1 cellular context compared by ENCODE assay signal in the genomic region with DNA sequence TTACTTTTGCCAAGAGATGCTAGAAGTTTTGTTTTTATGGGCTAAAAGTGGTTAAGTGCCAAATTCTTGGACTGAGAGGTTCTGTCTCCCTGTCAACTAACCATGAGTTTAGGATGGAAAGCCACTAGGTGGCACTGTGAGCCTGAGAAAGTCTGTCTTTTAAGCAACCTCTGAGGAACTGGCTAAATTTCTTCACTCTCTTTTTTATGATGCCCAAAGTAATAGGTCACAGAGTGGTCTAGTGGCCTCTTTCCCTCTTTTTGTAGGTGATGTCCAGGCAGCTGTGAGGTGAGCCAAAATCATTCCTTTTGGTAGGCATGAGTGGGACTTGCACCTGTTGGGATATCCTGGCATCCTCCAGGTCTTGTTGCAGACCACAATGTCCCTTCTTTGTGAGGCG.
TF ChIP-seq lines count a peak whose summit lies in the region.

No MANE protein-coding gene starts in this region.

TF ChIP-seq in IMR-90, 13 proteins besides CTCF, POLR2A, EP300 and RAD21 (continued from another document):
- peak; percentile 69 for TF ChIP-seq SMC3 (IDR thresholded peaks at IDR 0.05; ENCODE audit: low read depth, low read length)
- peak; percentile 53 for TF ChIP-seq CEBPB (IDR thresholded peaks at IDR 0.05; ENCODE audit: low read depth, low read length)
